Comparison of ENCODE assay signal across 15 cellular contexts in the genomic region with DNA sequence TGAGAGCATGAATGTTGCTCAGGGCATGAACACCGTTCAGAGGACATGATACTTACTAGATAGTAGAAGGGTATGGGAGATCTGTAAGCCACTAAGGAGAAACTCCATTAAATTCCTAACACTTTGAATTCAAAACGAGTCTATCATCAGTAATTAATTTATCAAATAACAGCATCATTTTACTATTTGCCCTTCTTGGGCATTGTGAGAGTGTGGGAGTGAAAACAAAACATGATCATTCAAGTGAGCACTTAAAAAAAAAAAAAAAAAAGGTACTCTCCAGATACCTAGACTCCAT. TPM values are rescaled to one million over a fixed set of nuclear protein-coding genes. Genes with fewer than 3 reads are reported as not detected.
DNase-seq lines count a peak whose midpoint lies in the region; ATAC-seq and TF ChIP-seq lines count a peak whose summit lies in the region.
"Had no signal": no experiment of that assay in that cellular context is flagged by ENCODE, and none has a peak within 500 bp of the region (broad histone marks: within the 10 kb centered on the region; RNA-seq: fewer than 3 reads in every experiment).

No MANE protein-coding gene starts in this region.

- DNase-seq in left lobe of liver (ENCODE audit: low spot score) (no peak), NCI-H510A (lab: John Stamatoyannopoulos, UW) (no peak), NCI-H2171 treated with DMSO at 0.1 percent for 48 hours (lab: John Stamatoyannopoulos, UW) (no peak), amniotic stem cell (lab: John Stamatoyannopoulos, UW) (no peak)
- DNase-seq: esophagus squamous epithelium; GDM1; right lobe of liver; stimulated activated CD4-positive, alpha-beta T cell treated with anti-CD3 and anti-CD28 coated beads, Interleukin-1b, Interleukin-23, amount 100 ng/mL, for 48 hours had no signal

- H3F3A ChIP-seq in OCI-LY1 (ENCODE audit: insufficient read depth, low read length): no peaks in the 10 kb centered on the region

- H3K9ac ChIP-seq in OCI-LY1 (ENCODE audit: low read length): no peak overlapping the region

- peak overlapping the region; percentile 51 for H2AFZ ChIP-seq in ACC112 (ENCODE audit: low read length, unreplicated experiment)
- no peak overlapping the region for H2AFZ ChIP-seq in OCI-LY1 (ENCODE audit: low read length)

- no peaks in the 10 kb centered on the region for H3K27me3 ChIP-seq in ACC112 (ENCODE audit: insufficient read depth, low read length)
- H3K27me3 ChIP-seq in OCI-LY1 (ENCODE audit: insufficient read depth, low read length): no peaks in the 10 kb centered on the region
- H3K27me3 ChIP-seq: body of pancreas, heart right ventricle, right lobe of liver, SJCRH30 had no signal

- H3K4me1 ChIP-seq in ACC112 (ENCODE audit: control insufficient read depth, insufficient read depth, low read length, unreplicated experiment): no peaks in the 10 kb centered on the region
- H3K4me1 ChIP-seq in OCI-LY1 (ENCODE audit: insufficient read depth, low read length, severe bottlenecking): no peaks in the 10 kb centered on the region
- H3K4me1 ChIP-seq: body of pancreas, esophagus squamous epithelium, right lobe of liver, SJCRH30 had no signal

- TF ChIP-seq CTCF in OCI-LY1 (IDR thresholded peaks at IDR 0.05; ENCODE audit: low read length): peak; percentile 13; the same call in 1 of the 2 replicates

- no peak overlapping the region for H3K27ac ChIP-seq in ACC112 (ENCODE audit: low read depth, low read length)
- H3K27ac ChIP-seq in OCI-LY1 (ENCODE audit: low read depth, low read length, poor library complexity, severe bottlenecking): no peak overlapping the region
- H3K27ac ChIP-seq: body of pancreas, esophagus squamous epithelium, right lobe of liver, SJCRH30 had no signal

- no peaks in the 10 kb centered on the region for H3K9me3 ChIP-seq in OCI-LY1 (ENCODE audit: low read length)
- H3K9me3 ChIP-seq: body of pancreas, esophagus squamous epithelium, heart right ventricle, right lobe of liver, SJCRH30 had no signal

- no peaks in the 10 kb centered on the region for H3K79me2 ChIP-seq in ACC112 (ENCODE audit: control insufficient read depth, insufficient read depth, low read length, unreplicated experiment)
- H3K79me2 ChIP-seq in OCI-LY1 (ENCODE audit: insufficient read depth, low read length): no peaks in the 10 kb centered on the region

- H3K4me3 ChIP-seq in ACC112 (ENCODE audit: low read depth, low read length) (0 out of 2 replicates have a peak overlapping the region, but pooled peaks have one; percentile 16), OCI-LY1 (ENCODE audit: low read depth, low read length, poor library complexity, severe bottlenecking) (no peak overlapping the region)
- H3K4me3 ChIP-seq: body of pancreas, esophagus squamous epithelium, heart right ventricle, right lobe of liver, SJCRH30 had no signal

- no peak overlapping the region for H3K4me2 ChIP-seq in OCI-LY1 (ENCODE audit: low read length)

- ATAC-seq in GM19452 (IDR thresholded peaks at IDR 0.05; ENCODE audit: unreplicated experiment) (peak; percentile 10), left lobe of liver (peak; percentile 53), HG02981 (IDR thresholded peaks at IDR 0.05; ENCODE audit: unreplicated experiment) (no peak)

- H4K20me1 ChIP-seq in OCI-LY1 (ENCODE audit: insufficient read depth, low read length): no peaks in the 10 kb centered on the region

- no peaks in the 10 kb centered on the region for H3K9me2 ChIP-seq in OCI-LY1 (ENCODE audit: low read depth, low read length)

- H3K36me3 ChIP-seq in ACC112 (ENCODE audit: insufficient read depth, low read length) (no peaks in the 10 kb centered on the region), OCI-LY1 (ENCODE audit: insufficient read depth, low read length) (no peaks in the 10 kb centered on the region)
- H3K36me3 ChIP-seq: esophagus squamous epithelium, heart right ventricle, right lobe of liver, SJCRH30 had no signal

RNA-seq across cellular contexts. Expression of a gene that starts 20.5 kb away (rescaled TPM):
- not detected for total RNA-seq in left lobe of liver
- total RNA-seq: body of pancreas, esophagus squamous epithelium, right lobe of liver, SJCRH30 had no signal

RNA-seq across cellular contexts. Expression of a gene that starts 23.5 kb away (rescaled TPM):
- total RNA-seq in left lobe of liver: 41.3 TPM

RNA-seq across cellular contexts. Expression of a gene that starts 46.7 kb away (rescaled TPM):
- 0.15 TPM for total RNA-seq in left lobe of liver
